Comparison of ENCODE assay signal across 1 cellular context in genomic region chr3:10173095-10173925, GRCh38.
TF ChIP-seq lines count a peak whose summit lies in the region.

No MANE protein-coding gene starts in this region.

TF ChIP-seq in K562, 482 proteins besides CTCF, POLR2A, EP300 and RAD21 (continued from another document):
- TF ChIP-seq, protein P1, sequence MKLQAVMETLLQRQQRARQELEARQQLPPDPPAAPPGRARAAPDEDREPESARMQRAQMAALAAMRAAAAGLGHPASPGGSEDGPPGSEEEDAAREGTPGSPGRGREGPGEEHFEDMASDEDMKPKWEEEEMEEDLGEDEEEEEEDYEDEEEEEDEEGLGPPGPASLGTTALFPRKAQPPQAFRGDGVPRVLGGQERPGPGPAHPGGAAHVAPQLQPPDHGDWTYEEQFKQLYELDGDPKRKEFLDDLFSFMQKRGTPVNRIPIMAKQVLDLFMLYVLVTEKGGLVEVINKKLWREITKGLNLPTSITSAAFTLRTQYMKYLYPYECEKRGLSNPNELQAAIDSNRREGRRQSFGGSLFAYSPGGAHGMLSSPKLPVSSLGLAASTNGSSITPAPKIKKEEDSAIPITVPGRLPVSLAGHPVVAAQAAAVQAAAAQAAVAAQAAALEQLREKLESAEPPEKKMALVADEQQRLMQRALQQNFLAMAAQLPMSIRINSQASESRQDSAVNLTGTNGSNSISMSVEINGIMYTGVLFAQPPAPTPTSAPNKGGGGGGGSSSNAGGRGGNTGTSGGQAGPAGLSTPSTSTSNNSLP (IDR thresholded peaks at IDR 0.05; ENCODE audit: borderline replicate concordance, low read depth, low read length), result no peak
- TF ChIP-seq SNAPC5 (CRISPR knock-in tag; IDR thresholded peaks at IDR 0.05) (no peak), STAT5B (CRISPR knock-in tag; IDR thresholded peaks at IDR 0.05) (no peak), NBN (IDR thresholded peaks at IDR 0.05; ENCODE audit: low read depth) (no peak), BRD4 (IDR thresholded peaks at IDR 0.05) (no peak), CHCHD3 (CRISPR knock-in tag; IDR thresholded peaks at IDR 0.05) (no peak), ZNF668 (CRISPR knock-in tag; IDR thresholded peaks at IDR 0.05) (no peak), JUND (IDR thresholded peaks at IDR 0.05; ENCODE audit: borderline replicate concordance, low read depth, low read length) (peak; percentile 98), JUND (tag; IDR thresholded peaks at IDR 0.05; ENCODE audit: borderline replicate concordance, low read depth, low read length) (peak; percentile 96; the same call in 2 of the 3 replicates)
- TF ChIP-seq, protein P2, sequence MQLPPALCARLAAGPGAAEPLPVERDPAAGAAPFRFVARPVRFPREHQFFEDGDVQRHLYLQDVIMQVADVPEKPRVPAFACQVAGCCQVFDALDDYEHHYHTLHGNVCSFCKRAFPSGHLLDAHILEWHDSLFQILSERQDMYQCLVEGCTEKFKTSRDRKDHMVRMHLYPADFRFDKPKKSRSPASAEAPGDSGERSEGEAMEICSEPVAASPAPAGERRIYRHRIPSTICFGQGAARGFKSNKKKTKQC (CRISPR knock-in tag; IDR thresholded peaks at IDR 0.05), result no peak
